Comparison of ENCODE assay signal across 13 cellular contexts in genomic region chr3:141405581-141405980, GRCh38. TPM values are rescaled to one million over a fixed set of nuclear protein-coding genes. Genes with fewer than 3 reads are reported as not detected.
A peak's percentile ranks its signal among the peaks of the same experiment; 100 is the strongest.
DNase-seq lines count a peak whose midpoint lies in the region; ATAC-seq, FAIRE-seq and TF ChIP-seq lines count a peak whose summit lies in the region.
"Had no signal": no experiment of that assay in that cellular context is flagged by ENCODE, and none has a peak within 500 bp of the region (broad histone marks: within the 10 kb centered on the region; RNA-seq: fewer than 3 reads in every experiment).

No MANE protein-coding gene starts in this region.

- peaks cover 42% of the 10 kb centered on the region for H3K79me2 ChIP-seq in keratinocyte (ENCODE audit: control insufficient read depth, insufficient read depth, low read length)

- H3K9me3 ChIP-seq in right atrium auricular region (no peaks in the 10 kb centered on the region), keratinocyte (ENCODE audit: control insufficient read depth, low read depth, low read length) (no peaks in the 10 kb centered on the region), upper lobe of left lung (no peaks in the 10 kb centered on the region), BE2C (no peaks in the 10 kb centered on the region)

- H3K4me1 ChIP-seq in right atrium auricular region (peaks cover 0 to 78% of the 10 kb centered on the region in 2 donors), keratinocyte (ENCODE audit: control insufficient read depth, extremely low read depth, insufficient read depth, low read length) (peaks cover 81% of the 10 kb centered on the region), upper lobe of left lung (peaks cover 66 to 68% (median 68%) of the 10 kb centered on the region in 4 donors), BE2C (peaks cover 7% of the 10 kb centered on the region)

- DNase-seq in right atrium auricular region (ENCODE audit: low spot score) (no peak), left ventricle myocardium superior (no peak), astrocyte of the spinal cord (ENCODE audit: low read depth, low spot score) (peak; percentile 63), keratinocyte (ENCODE audit: low read depth, low spot score) (no peak), upper lobe of left lung (no peak), DMS153 (lab: John Stamatoyannopoulos, UW) (no peak), BE2C (no peak), islet precursor cell (no peak)
- DNase-seq: NCI-H526 treated with DMSO at 0.1 percent for 48 hours; stimulated activated naive CD8-positive, alpha-beta T cell treated with anti-CD3 and anti-CD28 coated beads, Interleukin-15, Interleukin-2, amounts not matched to agents 100 U/mL and 50 U/mL, for 24 hours had no signal

- H3K9me1 ChIP-seq in keratinocyte (ENCODE audit: control insufficient read depth, extremely low read depth, insufficient read depth, low read length), result no peaks in the 10 kb centered on the region

- H3K4me3 ChIP-seq in right atrium auricular region (no peak overlapping the region), astrocyte of the spinal cord (ENCODE audit: low read depth, low read length) (no peak overlapping the region), keratinocyte (ENCODE audit: control insufficient read depth in 2 of 3, extremely low read depth in 1 of 3, insufficient read depth in 2 of 3, low read depth in 1 of 3, low read length in 3 of 3) (peak overlapping the region in 2 of 3 experiments; percentile 22 to 27), upper lobe of left lung (no peak overlapping the region), BE2C (ENCODE audit: low read depth, low read length) (no peak overlapping the region)

- no peaks in the 10 kb centered on the region for H4K20me1 ChIP-seq in keratinocyte (ENCODE audit: control insufficient read depth, extremely low read depth, insufficient read depth, low read length)

- no peak for TF ChIP-seq POLR2A in upper lobe of left lung (IDR thresholded peaks at IDR 0.05)

- H3K9ac ChIP-seq in keratinocyte (ENCODE audit: control insufficient read depth, extremely low read depth, insufficient read depth, low read length), result no peak overlapping the region

- no peak for ATAC-seq in left ventricle myocardium superior
- ATAC-seq in upper lobe of left lung (ENCODE audit: low FRiP score in 2 of 2), result no peak
- ATAC-seq: HCT116; stimulated activated naive CD8-positive, alpha-beta T cell treated with anti-CD3 and anti-CD28 coated beads, Interleukin-15, Interleukin-2, amounts not matched to agents 100 U/mL and 50 U/mL, for 24 hours had no signal

- dilution Hi-C loops in keratinocyte (cut with MboI; ENCODE audit: extremely low pct_ligation_motif_present, low sequenced_read_pairs), result no loop called here

- in situ Hi-C loops in astrocyte of the spinal cord (cut with HindIII; ENCODE audit: low sequenced_read_pairs), result no loop called here

- FAIRE-seq in keratinocyte (lab: Jason Lieb, UNC), result no peak
- FAIRE-seq: endometrium, GM19239 had no signal

- TF ChIP-seq EP300 in upper lobe of left lung (IDR thresholded peaks at IDR 0.05), result no peak

- peak overlapping the region; percentile 98 for H3K27ac ChIP-seq in right atrium auricular region
- peak overlapping the region; percentile 78 for H3K27ac ChIP-seq in keratinocyte (ENCODE audit: control insufficient read depth, insufficient read depth, low read length)
- peak overlapping the region; percentile 44 to 99 (median 72) for H3K27ac ChIP-seq in upper lobe of left lung

- peak overlapping the region; percentile 82 for H3K4me2 ChIP-seq in keratinocyte (ENCODE audit: control insufficient read depth, extremely low read depth, insufficient read depth, low read depth, low read length)

- WGBS in upper lobe of left lung, 2 donors, result 94% methylated on average over 4 of the region's 4 CpGs

- no peak overlapping the region for H2AFZ ChIP-seq in keratinocyte (ENCODE audit: control insufficient read depth, low read length)

- no peaks in the 10 kb centered on the region for H3K27me3 ChIP-seq in right atrium auricular region
- no peaks in the 10 kb centered on the region for H3K27me3 ChIP-seq in keratinocyte (ENCODE audit: control insufficient read depth, extremely low read depth, insufficient read depth, low read length)
- no peaks in the 10 kb centered on the region for H3K27me3 ChIP-seq in upper lobe of left lung
- H3K27me3 ChIP-seq in BE2C, result no peaks in the 10 kb centered on the region

- H3K36me3 ChIP-seq in right atrium auricular region, result peaks cover 31% of the 10 kb centered on the region
- H3K36me3 ChIP-seq in keratinocyte (ENCODE audit: control insufficient read depth in 2 of 2, extremely low read depth in 1 of 2, insufficient read depth in 2 of 2, low read length in 2 of 2), result peaks cover 13 to 23% of the 10 kb centered on the region in 2 experiments
- peaks cover 0 to 41% (median 15%) of the 10 kb centered on the region in 4 donors for H3K36me3 ChIP-seq in upper lobe of left lung
- H3K36me3 ChIP-seq in BE2C, result no peaks in the 10 kb centered on the region

- intact Hi-C loops in left ventricle myocardium superior (cut with micrococcal nuclease), result no loop called here

- TF ChIP-seq CTCF in right atrium auricular region (IDR thresholded peaks at IDR 0.05), result no peak
- TF ChIP-seq CTCF in astrocyte of the spinal cord (IDR thresholded peaks at IDR 0.05; ENCODE audit: low read depth, low read length), result no peak
- no peak for TF ChIP-seq CTCF in keratinocyte (optimal IDR thresholded peaks at IDR 0.05 in 1 of 3, IDR thresholded peaks at IDR 0.05 in 1 of 3, conservative IDR thresholded peaks at IDR 0.05 in 1 of 3; ENCODE audit: extremely low read depth in 1 of 3, insufficient read depth in 2 of 3, low read length in 3 of 3)
- no peak for TF ChIP-seq CTCF in upper lobe of left lung (IDR thresholded peaks at IDR 0.05)
- TF ChIP-seq CTCF in BE2C (IDR thresholded peaks at IDR 0.05; ENCODE audit: low read depth, low read length), result no peak

RNA-seq across cellular contexts. Expression of gene ZBTB38, which starts 37.3 kb away (rescaled TPM):
- 100 to 1,000 TPM; 120 to 127 TPM for total RNA-seq in right atrium auricular region
- 105 TPM for total RNA-seq in left ventricle myocardium superior
- polyA plus RNA-seq in keratinocyte, result 17.9 to 41.1 TPM (median 34.9 TPM) in 3 replicates
- polyA plus RNA-seq in keratinocyte (2011; ENCODE audit: low read depth), result 24.1 TPM
- 15.0 and 25.8 TPM in 2 replicates for polyA plus RNA-seq in keratinocyte (2011; cell fraction: cytosol; rRNA removed)
- 36.8 and 40.9 TPM in 2 replicates for polyA plus RNA-seq in keratinocyte (2011; cell fraction: nucleus; rRNA removed)
- 19.3 and 38.7 TPM in 2 replicates for polyA plus RNA-seq in keratinocyte (2012; ENCODE audit: low replicate concordance)
- polyA minus RNA-seq in keratinocyte, result 45.2 to 76.7 TPM (median 75.1 TPM) in 3 replicates
- 38.2 TPM for polyA minus RNA-seq in keratinocyte (2011; cell fraction: cytosol; rRNA and poly(A)+ RNA removed)
- polyA minus RNA-seq in keratinocyte (2011; cell fraction: nucleus; rRNA and poly(A)+ RNA removed), result 59.4 and 96.9 TPM in 2 replicates
- 100 to 1,000 TPM in 2 of 6 donors, 10 to 100 TPM in 4; 80.2 to 146 (median 91.8) TPM for total RNA-seq in upper lobe of left lung
- polyA plus RNA-seq in BE2C (2012; ENCODE audit: insufficient read depth, insufficient read length, low read depth), result 45.6 TPM

Comparison
In these comparisons a context has a peak if more than half of its experiments do, and no peak if none do; other contexts are left out.
1. H3K4me3 ChIP-seq: peak in keratinocyte (2 of 3); none in right atrium auricular region (0 of 2), astrocyte of the spinal cord (single experiment), upper lobe of left lung (0 of 4) and BE2C (single experiment).
2. Peak in every context shown above with its lines, with median percentiles within 50 percentile points of each other: H3K27ac ChIP-seq.